Comparison of ENCODE assay signal across 18 cellular contexts in the genomic region with DNA sequence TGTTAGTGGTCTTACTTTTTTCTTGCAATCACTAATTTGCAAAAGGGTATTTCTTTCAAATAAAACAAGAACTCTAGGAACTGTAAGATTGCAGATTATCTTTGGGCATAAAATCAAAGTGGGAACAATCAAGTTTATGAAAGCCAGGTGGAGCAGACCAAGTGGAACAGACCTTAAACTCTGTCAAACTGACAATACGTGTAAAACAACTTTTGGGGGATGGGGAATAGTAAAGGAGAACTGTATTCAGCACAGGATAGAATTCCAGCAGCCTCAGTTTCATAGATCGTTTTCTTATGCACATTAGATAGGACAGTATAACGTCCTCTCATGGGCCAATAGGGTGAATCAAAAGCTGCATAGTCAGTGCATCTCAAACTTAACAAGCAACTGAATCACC.
"Had no signal": no experiment of that assay in that cellular context is flagged by ENCODE, and none has a peak within 500 bp of the region (broad histone marks: within the 10 kb centered on the region; RNA-seq: fewer than 3 reads in every experiment).

No MANE protein-coding gene starts in this region.

- H3K4me1 ChIP-seq: breast epithelium, suprapubic skin had no signal

- H3K4me3 Mint-ChIP-seq: activated naive CD8-positive, alpha-beta T cell treated with anti-CD3 and anti-CD28 coated beads, Interleukin-2, amount 10 ng/mL, durations not matched to agents 7 days and 5 days; nephron progenitor cell had no signal

- ATAC-seq: left colon, mucosa of descending colon, psoas muscle, right lobe of liver had no signal

- H3K27me3 ChIP-seq: breast epithelium, right lobe of liver, spleen, suprapubic skin, upper lobe of left lung had no signal

- H3K9me3 ChIP-seq: breast epithelium, mucosa of descending colon, psoas muscle, right lobe of liver, spleen, suprapubic skin, upper lobe of left lung had no signal

- H3K27ac ChIP-seq: breast epithelium, psoas muscle, right lobe of liver, suprapubic skin, upper lobe of left lung, WERI-Rb-1 had no signal

- H3K9me3 Mint-ChIP-seq: activated naive CD8-positive, alpha-beta T cell treated with anti-CD3 and anti-CD28 coated beads, Interleukin-2, amount 10 ng/mL, durations not matched to agents 7 days and 5 days; nephron progenitor cell had no signal

- H3K4me3 ChIP-seq: breast epithelium, mucosa of descending colon, psoas muscle, right lobe of liver, spleen, suprapubic skin, upper lobe of left lung had no signal

- DNase-seq: activated CD4-positive, alpha-beta T cell treated with anti-CD3 and anti-CD28 coated beads for 48 hours; activated effector memory CD4-positive, alpha-beta T cell treated with anti-CD3 and anti-CD28 coated beads, Interleukin-2, amount 50 U/mL, for 16 hours; activated naive CD8-positive, alpha-beta T cell treated with anti-CD3 and anti-CD28 coated beads, Interleukin-2, amount 10 ng/mL, durations not matched to agents 7 days and 5 days; aorta; hypothalamus; left colon; mucosa of descending colon; nephron progenitor cell; psoas muscle; right lobe of liver; spleen; stimulated activated CD4-positive, alpha-beta T cell treated with anti-CD3 and anti-CD28 coated beads, Interleukin-1b, Interleukin-23, amount 100 ng/mL, for 48 hours; stimulated activated naive CD4-positive, alpha-beta T cell; T1000; upper lobe of left lung; WERI-Rb-1 had no signal

- H3K36me3 ChIP-seq: breast epithelium, WERI-Rb-1 had no signal

- H3K27me3 Mint-ChIP-seq: activated naive CD8-positive, alpha-beta T cell treated with anti-CD3 and anti-CD28 coated beads, Interleukin-2, amount 10 ng/mL, durations not matched to agents 7 days and 5 days had no signal

- H3K27ac Mint-ChIP-seq: nephron progenitor cell had no signal
